ENCODE assay signal across 18 cellular contexts in the genomic region with DNA sequence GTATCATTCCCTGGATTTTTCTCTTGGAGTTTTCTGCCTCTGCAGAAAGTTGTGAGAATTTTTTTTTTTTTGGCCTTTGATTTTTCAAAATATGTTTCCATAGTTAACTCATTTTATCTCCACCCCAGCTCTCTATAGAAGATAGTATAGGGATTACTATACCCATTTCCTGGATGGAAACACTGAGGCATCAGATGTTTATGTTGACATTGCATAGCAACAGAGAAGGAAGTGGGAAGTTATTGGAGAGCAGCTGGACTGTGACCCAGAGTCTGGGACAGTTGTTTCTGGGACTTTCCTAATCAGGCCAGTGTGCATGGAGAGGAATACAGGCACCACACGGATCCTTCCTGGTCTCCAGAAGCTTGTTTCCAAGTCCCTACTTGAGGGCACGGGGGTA.
"Had no signal": no experiment of that assay in that cellular context is flagged by ENCODE, and none has a peak within 500 bp of the region (broad histone marks: within the 10 kb centered on the region; RNA-seq: fewer than 3 reads in every experiment).

No MANE protein-coding gene starts in this region.

- H3K4me3 Mint-ChIP-seq: activated T-helper 1 cell treated with anti-CD3 and anti-CD28 coated beads, Interleukin-12 subunit alpha, Interleukin-12 subunit beta, Interleukin-2, Interleukin-4 antibody, amounts not matched to agents 30 ng/mL and 10 ng/mL and 1 ng/mL, durations not matched to agents 14 hours and 24 hours and 36 hours; brain; nephron had no signal

- H3K27ac ChIP-seq: gastrocnemius medialis, sigmoid colon, tibial nerve, uterus had no signal

- H3K9me3 ChIP-seq: gastrocnemius medialis, sigmoid colon, tibial nerve, uterus had no signal

- H3K4me1 ChIP-seq: gastrocnemius medialis, sigmoid colon, tibial nerve, uterus had no signal

- H3K27ac Mint-ChIP-seq: activated T-helper 1 cell treated with anti-CD3 and anti-CD28 coated beads, Interleukin-12 subunit alpha, Interleukin-12 subunit beta, Interleukin-2, Interleukin-4 antibody, amounts not matched to agents 30 ng/mL and 10 ng/mL and 1 ng/mL, durations not matched to agents 14 hours and 24 hours and 36 hours; nephron had no signal

- ATAC-seq: esophagus mucosa, gastrocnemius medialis, SK-N-SH treated with all-trans-retinoic acid at 6 μM for 48 hours had no signal

- H3K4me3 ChIP-seq: gastrocnemius medialis, sigmoid colon, tibial nerve, uterus had no signal

- H3K36me3 Mint-ChIP-seq: brain had no signal

- DNase-seq: activated CD4-positive, alpha-beta T cell treated with anti-CD3 and anti-CD28 coated beads, Interleukin-2, amount 50 U/mL, for 4 hours; activated T-cell treated with anti-CD3 and anti-CD28 coated beads for 4 hours; anterior cingulate cortex; caudate nucleus; gastrocnemius medialis; head of caudate nucleus; kidney; nucleus accumbens; sigmoid colon; stimulated activated naive CD4-positive, alpha-beta T cell treated with Interleukin-2 at 50 U/mL for 16 hours; T1000; uterus had no signal

- H3K36me3 ChIP-seq: gastrocnemius medialis, sigmoid colon, tibial nerve, uterus had no signal

- H3K27me3 ChIP-seq: gastrocnemius medialis, sigmoid colon, tibial nerve, uterus had no signal

- H3K9me3 Mint-ChIP-seq: activated T-helper 1 cell treated with anti-CD3 and anti-CD28 coated beads, Interleukin-12 subunit alpha, Interleukin-12 subunit beta, Interleukin-2, Interleukin-4 antibody, amounts not matched to agents 30 ng/mL and 10 ng/mL and 1 ng/mL, durations not matched to agents 14 hours and 24 hours and 36 hours had no signal
